ENCODE assay signal across 15 cellular contexts in the genomic region with DNA sequence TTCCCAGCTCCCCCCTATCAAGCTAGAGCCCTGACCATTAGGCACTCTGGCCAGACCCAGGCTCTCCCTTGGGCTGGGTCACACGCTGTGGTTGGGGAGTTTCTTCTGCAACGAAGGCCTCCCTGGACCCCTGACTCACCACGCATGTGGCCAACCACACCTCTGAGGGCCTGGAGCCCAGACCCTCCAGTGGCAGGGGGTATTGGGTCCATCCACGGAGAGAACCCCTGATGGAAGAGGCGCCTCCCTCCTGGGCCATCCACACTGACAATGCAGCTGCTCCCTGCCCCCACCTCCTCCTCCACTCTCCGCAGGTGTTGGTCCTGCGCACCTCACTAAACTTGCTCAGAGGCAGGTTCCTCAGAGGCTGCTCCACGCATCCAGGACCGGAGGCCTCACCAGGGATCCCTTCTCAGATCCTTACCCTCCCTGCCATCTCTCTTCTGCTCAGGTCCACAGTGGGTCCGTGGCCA.
DNase-seq lines count a peak whose midpoint lies in the region; ATAC-seq and TF ChIP-seq lines count a peak whose summit lies in the region.
"Had no signal": no experiment of that assay in that cellular context is flagged by ENCODE, and none has a peak within 500 bp of the region (broad histone marks: within the 10 kb centered on the region; RNA-seq: fewer than 3 reads in every experiment).

No MANE protein-coding gene starts in this region.

- H3K4me3 Mint-ChIP-seq in T-helper 2 cell treated with Interferon-gamma antibody and Interleukin-4, amounts not matched to agents 5 μg/mL and 100 μg/mL, for 36 hours, result peak overlapping the region; percentile 5
- H3K4me3 Mint-ChIP-seq in osteocyte (ENCODE audit: unreplicated experiment) (no peak overlapping the region), endodermal cell (no peak overlapping the region)

- H3K36me3 Mint-ChIP-seq in T-helper 2 cell treated with Interferon-gamma antibody and Interleukin-4, amounts not matched to agents 5 μg/mL and 100 μg/mL, for 36 hours (ENCODE audit: low read depth), result peaks cover 4% of the 10 kb centered on the region
- no peaks in the 10 kb centered on the region for H3K36me3 Mint-ChIP-seq in osteocyte (ENCODE audit: unreplicated experiment)
- H3K36me3 Mint-ChIP-seq in endodermal cell (ENCODE audit: low read depth), result no peaks in the 10 kb centered on the region

- H3K9me3 ChIP-seq in endodermal cell (ENCODE audit: control insufficient read depth, low read length), result no peaks in the 10 kb centered on the region
- H3K9me3 ChIP-seq: transverse colon had no signal

- H3K9me3 Mint-ChIP-seq in T-helper 2 cell treated with Interferon-gamma antibody and Interleukin-4, amounts not matched to agents 5 μg/mL and 100 μg/mL, for 36 hours, result peaks cover 25% of the 10 kb centered on the region
- H3K9me3 Mint-ChIP-seq in osteocyte (ENCODE audit: unreplicated experiment) (no peaks in the 10 kb centered on the region), endodermal cell (no peaks in the 10 kb centered on the region)

- H3K27me3 ChIP-seq in endodermal cell (ENCODE audit: control insufficient read depth, insufficient read depth, low read length, poor library complexity, severe bottlenecking), result no peaks in the 10 kb centered on the region
- H3K27me3 ChIP-seq: transverse colon had no signal

- H3K27me3 Mint-ChIP-seq in T-helper 2 cell treated with Interferon-gamma antibody and Interleukin-4, amounts not matched to agents 5 μg/mL and 100 μg/mL, for 36 hours (ENCODE audit: low read depth), result no peaks in the 10 kb centered on the region
- H3K27me3 Mint-ChIP-seq in osteocyte (ENCODE audit: unreplicated experiment), result peaks cover 30% of the 10 kb centered on the region
- H3K27me3 Mint-ChIP-seq in endodermal cell (ENCODE audit: insufficient read depth), result no peaks in the 10 kb centered on the region

- H3K36me3 ChIP-seq in endodermal cell (ENCODE audit: control insufficient read depth, insufficient read depth, low read length), result no peaks in the 10 kb centered on the region
- H3K36me3 ChIP-seq: transverse colon had no signal

- WGBS in endodermal cell (ENCODE audit: insufficient coverage in 1 of 2, insufficient read length in 1 of 2), 2 experiments, result 92% methylated on average over 6 to 10 of the region's 10 CpGs

- no peak for DNase-seq in T-helper 2 cell treated with Interferon-gamma antibody and Interleukin-4, amounts not matched to agents 5 μg/mL and 100 μg/mL, for 36 hours (ENCODE audit: low spot score)
- DNase-seq in T-helper 2 cell (no peak), osteocyte (ENCODE audit: extremely low spot score, unreplicated experiment) (peak; percentile 77), dedifferentiated amniotic fluid mesenchymal stem cell (ENCODE audit: extremely low spot score) (no peak), endodermal cell (no peak)
- DNase-seq in stimulated activated naive CD4-positive, alpha-beta T cell (lab: John Stamatoyannopoulos, UW), result no peak
- DNase-seq: amniotic stem cell, dermis blood vessel endothelial cell, NCI-H1417 treated with DMSO at 0.1 percent for 48 hours, NCI-H526 treated with DMSO at 0.1 percent for 48 hours, SHP77, transverse colon had no signal

- no peaks in the 10 kb centered on the region for H3K4me1 ChIP-seq in endodermal cell (ENCODE audit: control insufficient read depth, insufficient read depth, low read length)
- H3K4me1 ChIP-seq: transverse colon had no signal

- H3K4me3 ChIP-seq in endodermal cell (ENCODE audit: low read length), result no peak overlapping the region
- H3K4me3 ChIP-seq: transverse colon had no signal

- H3K27ac ChIP-seq in endodermal cell (ENCODE audit: low read depth, low read length), result no peak overlapping the region
- H3K27ac ChIP-seq: 22Rv1, transverse colon had no signal

- peak overlapping the region; percentile 60 for H3K27ac Mint-ChIP-seq in T-helper 2 cell treated with Interferon-gamma antibody and Interleukin-4, amounts not matched to agents 5 μg/mL and 100 μg/mL, for 36 hours
- H3K27ac Mint-ChIP-seq in osteocyte (ENCODE audit: unreplicated experiment) (no peak overlapping the region), endodermal cell (no peak overlapping the region)

- ATAC-seq in GM21737 (IDR thresholded peaks at IDR 0.05; ENCODE audit: unreplicated experiment), result peak; percentile 14
- ATAC-seq in HG03135 (IDR thresholded peaks at IDR 0.05; ENCODE audit: unreplicated experiment), result peak; percentile 26

- TF ChIP-seq CTCF in osteocyte (IDR thresholded peaks at IDR 0.05), result no peak
- TF ChIP-seq CTCF in endodermal cell (conservative IDR thresholded peaks at IDR 0.05), result no peak

- H3K9ac ChIP-seq in endodermal cell (ENCODE audit: extremely low read depth, low read length, poor library complexity, severe bottlenecking), result no peak overlapping the region

- peaks cover 17% of the 10 kb centered on the region for H3K4me1 Mint-ChIP-seq in T-helper 2 cell treated with Interferon-gamma antibody and Interleukin-4, amounts not matched to agents 5 μg/mL and 100 μg/mL, for 36 hours (ENCODE audit: low read depth)
- H3K4me1 Mint-ChIP-seq in osteocyte (ENCODE audit: unreplicated experiment) (peaks cover 7% of the 10 kb centered on the region), endodermal cell (no peaks in the 10 kb centered on the region)
